ENCODE assay signal across 18 cellular contexts in the genomic region with DNA sequence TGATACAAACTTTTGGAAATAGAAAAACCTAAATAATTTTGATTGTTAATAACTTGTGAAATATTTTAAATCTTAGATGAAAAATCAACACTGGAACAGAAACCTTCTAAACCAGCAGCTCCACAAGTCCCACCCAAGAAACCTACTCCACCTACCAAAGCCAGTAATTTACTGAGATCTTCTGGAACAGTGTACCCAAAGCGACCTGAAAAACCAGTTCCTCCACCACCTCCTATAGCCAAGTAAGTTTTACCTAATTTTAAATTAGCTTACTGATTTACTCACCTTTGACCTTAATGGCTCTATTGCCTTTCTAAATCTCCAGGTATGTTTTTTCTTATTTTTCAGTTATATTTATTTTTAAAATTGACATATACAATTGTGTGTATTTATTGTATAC.
DNase-seq lines count a peak whose midpoint lies in the region; FAIRE-seq and TF ChIP-seq lines count a peak whose summit lies in the region.
"Had no signal": no experiment of that assay in that cellular context is flagged by ENCODE, and none has a peak within 500 bp of the region (broad histone marks: within the 10 kb centered on the region; RNA-seq: fewer than 3 reads in every experiment).

No MANE protein-coding gene starts in this region.

- peaks cover 0 to 54% (median 7%) of the 10 kb centered on the region in 4 donors for H3K36me3 ChIP-seq in transverse colon

- intact Hi-C loops in transverse colon (cut with DNase I; ENCODE audit: low total_unique reads) = no loop called here

- H3K4me1 ChIP-seq in transverse colon = peaks cover 0 to 39% (median 16%) of the 10 kb centered on the region in 4 donors

- H3K27me3 ChIP-seq in transverse colon = no peaks in the 10 kb centered on the region

- TF ChIP-seq POLR2A in transverse colon (IDR thresholded peaks at IDR 0.05) (no peak), H54 (IDR thresholded peaks at IDR 0.05; ENCODE audit: low read depth, low read length) (no peak)

- TF ChIP-seq EP300 in transverse colon (IDR thresholded peaks at IDR 0.05; ENCODE audit: low read depth) = no peak

- DNase-seq in HT-29 (ENCODE audit: low spot score) (peak; percentile 87), NCI-H526 treated with DMSO at 0.1 percent for 48 hours (lab: John Stamatoyannopoulos, UW) (peak; percentile 1), iPS-NIHi11 (ENCODE audit: low spot score) (peak; percentile 11), transverse colon (peak; percentile 67), AG20443 (ENCODE audit: low spot score) (no peak), RWPE1 (ENCODE audit: low spot score) (no peak), H54 (ENCODE audit: insufficient read length, low spot score) (no peak)
- DNase-seq: CD8-positive, alpha-beta T cell; HFFc6; Kasumi-1; MV-4-11; NCI-H1417 treated with DMSO at 0.1 percent for 48 hours; NCI-H2029; NCI-H2227 treated with DMSO at 0.1 percent for 48 hours; NCI-H69; SK-N-SH had no signal

- H3K4me3 ChIP-seq in transverse colon = peak overlapping the region in 1 of 4 donors; percentile 19

- FAIRE-seq in H54 (lab: Jason Lieb, UNC) = no peak
- FAIRE-seq: H1, HepG2 had no signal

- CTCF ChIA-PET in RWPE1 (lab: Yijun Ruan, JAX) = no interaction called here

- in situ Hi-C loops in transverse colon (cut with MboI; ENCODE audit: low pct_ligation_motif_present in 1 of 4, low pct_unique_long_range_greater_than_20kb in 1 of 4, low sequenced_read_pairs in 3 of 4) = loop anchor here in 1 of 4 donors (25.0 kb wide), 1 partner anchor 183 kb away; no protein-coding TSS in a partner anchor

- H3K9me3 ChIP-seq in transverse colon = no peaks in the 10 kb centered on the region
- H3K9me3 ChIP-seq: SK-N-SH had no signal

- 64 to 80% methylated on average over 1 of the region's 1 CpG for WGBS in transverse colon (ENCODE audit: low coverage in 1 of 2), 2 donors

- TF ChIP-seq CTCF in transverse colon (IDR thresholded peaks at IDR 0.05) = no peak
- no peak for TF ChIP-seq CTCF in RWPE1 (conservative IDR thresholded peaks at IDR 0.05; ENCODE audit: low read depth)

- peak overlapping the region; percentile 26 to 69 (median 60) for H3K27ac ChIP-seq in transverse colon
- no peak overlapping the region for H3K27ac ChIP-seq in RWPE1

- POLR2A ChIA-PET in RWPE1 (lab: Yijun Ruan, JAX; ENCODE audit: low non-redundant PET) = no interaction called here

Comparison
In these comparisons a context has a peak if more than half of its experiments do, and no peak if none do; other contexts are left out.
1. DNase-seq: peak in HT-29 (single experiment), NCI-H526 treated with DMSO at 0.1 percent for 48 hours (single experiment), iPS-NIHi11 (single experiment) and transverse colon (single experiment); none in AG20443 (single experiment), RWPE1 (single experiment) and H54 (single experiment).